Comparison of ENCODE assay signal across 23 cellular contexts in genomic region chr5:103290846-103291245, GRCh38. TPM values are rescaled to one million over a fixed set of nuclear protein-coding genes. Genes with fewer than 3 reads are reported as not detected.
DNase-seq lines count a peak whose midpoint lies in the region; ATAC-seq and TF ChIP-seq lines count a peak whose summit lies in the region.
"Had no signal": no experiment of that assay in that cellular context is flagged by ENCODE, and none has a peak within 500 bp of the region (broad histone marks: within the 10 kb centered on the region; RNA-seq: fewer than 3 reads in every experiment).

No MANE protein-coding gene starts in this region.

- no peaks in the 10 kb centered on the region for H3K27me3 ChIP-seq in layer of hippocampus (ENCODE audit: control insufficient read depth, insufficient read depth, low read length)
- no peaks in the 10 kb centered on the region for H3K27me3 ChIP-seq in mammary epithelial cell (ENCODE audit: insufficient read depth, low read length)
- H3K27me3 ChIP-seq: BLaER1 treated with 17β-estradiol and CSF1 and Interleukin-3, amounts not matched to agents 10 nM and 100 nM; Peyer's patch; SJCRH30 had no signal

- H3K4me1 ChIP-seq in mammary epithelial cell (ENCODE audit: insufficient read depth, low read length) = no peaks in the 10 kb centered on the region
- H3K4me1 ChIP-seq: Caco-2, Peyer's patch, SJCRH30 had no signal

- no peak overlapping the region for H3K9ac ChIP-seq in mammary epithelial cell (ENCODE audit: insufficient read depth, low read length)
- H3K9ac ChIP-seq: BLaER1 treated with 17β-estradiol and CSF1 and Interleukin-3, amounts not matched to agents 10 nM and 100 nM had no signal

- H3K79me2 ChIP-seq in mammary epithelial cell (ENCODE audit: insufficient read depth, low read length) = no peaks in the 10 kb centered on the region

- H3K27ac ChIP-seq in cingulate gyrus (ENCODE audit: low read depth, low read length) (peak overlapping the region; percentile 95), layer of hippocampus (ENCODE audit: low read depth, low read length) (peak overlapping the region; percentile 94), mammary epithelial cell (ENCODE audit: insufficient read depth, low read depth, low read length) (no peak overlapping the region)
- H3K27ac ChIP-seq: 22Rv1; BLaER1 treated with 17β-estradiol and CSF1 and Interleukin-3, amounts not matched to agents 10 nM and 100 nM; Peyer's patch; SJCRH30 had no signal

- no peak overlapping the region for H2AFZ ChIP-seq in mammary epithelial cell (ENCODE audit: low read depth, low read length)

- no peaks in the 10 kb centered on the region for H3K9me3 ChIP-seq in mammary epithelial cell (replicated peaks; ENCODE audit: insufficient read depth, low read length)
- H3K9me3 ChIP-seq: BLaER1 treated with 17β-estradiol and CSF1 and Interleukin-3, amounts not matched to agents 10 nM and 100 nM; Caco-2; Peyer's patch; SJCRH30 had no signal

- dilution Hi-C loops in mammary epithelial cell (cut with HindIII; ENCODE audit: low sequenced_read_pairs) = no loop called here

- intact Hi-C loops in mammary epithelial cell (cut with micrococcal nuclease) = no loop called here

- WGBS in mammary epithelial cell (ENCODE audit: low coverage, missing lambda C conversion rate) = 21% methylated on average over 1 of the region's 1 CpG

- peak; percentile 72 for DNase-seq in Ammon's horn (ENCODE audit: low spot score)
- DNase-seq in putamen (ENCODE audit: low spot score) = peak; percentile 87
- no peak for DNase-seq in mammary epithelial cell
- DNase-seq in NCI-H2171 treated with DMSO at 0.1 percent for 48 hours (lab: John Stamatoyannopoulos, UW) = no peak
- DNase-seq in NCI-H345 (lab: John Stamatoyannopoulos, UW) = no peak
- DNase-seq: ACHN; Caco-2; CD4-positive, alpha-beta memory T cell; DMS 273 treated with DMSO at 0.1 percent for 48 hours; DND-41; NCI-H1105; NCI-H146; NCI-H2029; NCI-H226; NCI-H526; Peyer's patch; SJCRH30 had no signal

- no peaks in the 10 kb centered on the region for H3K36me3 ChIP-seq in mammary epithelial cell (ENCODE audit: insufficient read depth, low read length)
- H3K36me3 ChIP-seq: BLaER1 treated with 17β-estradiol and CSF1 and Interleukin-3, amounts not matched to agents 10 nM and 100 nM; Peyer's patch; SJCRH30 had no signal

- no TSS peak for BruUV-seq in mammary epithelial cell (replicated peaks; lab: Mats Ljungman, UMichigan)

- no peak overlapping the region for H3K4me3 ChIP-seq in mammary epithelial cell (replicated peaks in 1 of 3; ENCODE audit: insufficient read depth in 1 of 3, low read depth in 2 of 3, low read length in 3 of 3)
- H3K4me3 ChIP-seq: BLaER1 treated with 17β-estradiol and CSF1 and Interleukin-3, amounts not matched to agents 10 nM and 100 nM; Peyer's patch; SJCRH30 had no signal

- in situ Hi-C loops in mammary epithelial cell (cut with MboI; ENCODE audit: low sequenced_read_pairs in 2 of 2) = no loop called here

- ATAC-seq in GM18907 (IDR thresholded peaks at IDR 0.05; ENCODE audit: unreplicated experiment) = no peak
- ATAC-seq: HCT116 had no signal

- H3K4me2 ChIP-seq in mammary epithelial cell (ENCODE audit: insufficient read depth, low read depth, low read length) = no peak overlapping the region
- H3K4me2 ChIP-seq: BLaER1 treated with 17β-estradiol and CSF1 and Interleukin-3, amounts not matched to agents 10 nM and 100 nM had no signal

- H4K20me1 ChIP-seq in mammary epithelial cell (ENCODE audit: insufficient read depth, low read length) = no peaks in the 10 kb centered on the region
- H4K20me1 ChIP-seq: BLaER1 treated with 17β-estradiol and CSF1 and Interleukin-3, amounts not matched to agents 10 nM and 100 nM had no signal

- no peak for TF ChIP-seq CTCF in mammary epithelial cell (conservative IDR thresholded peaks at IDR 0.05 in 1 of 2, IDR thresholded peaks at IDR 0.05 in 1 of 2; ENCODE audit: extremely low read depth in 1 of 2, insufficient read depth in 1 of 2, low read depth in 1 of 2, low read length in 2 of 2)

- CTCF ChIA-PET in mammary epithelial cell (lab: Charles Lee; ENCODE audit: low non-redundant PET) = no interaction called here

RNA-seq across cellular contexts. Expression of gene MACIR, which starts 32.3 kb away (rescaled TPM):
- 1 to 10 TPM; 7.2 to 7.5 TPM for total RNA-seq in mammary epithelial cell
- 6.6 TPM for polyA plus RNA-seq in mammary epithelial cell
- 10.3 TPM for polyA minus RNA-seq in mammary epithelial cell

Comparison
In these comparisons a context has a peak if more than half of its experiments do, and no peak if none do; other contexts are left out.
1. DNase-seq: peak in Ammon's horn (single experiment) and putamen (single experiment); none in mammary epithelial cell (single experiment), NCI-H2171 treated with DMSO at 0.1 percent for 48 hours (single experiment) and NCI-H345 (single experiment).